Comparison of ENCODE assay signal across 13 cellular contexts in the genomic region with DNA sequence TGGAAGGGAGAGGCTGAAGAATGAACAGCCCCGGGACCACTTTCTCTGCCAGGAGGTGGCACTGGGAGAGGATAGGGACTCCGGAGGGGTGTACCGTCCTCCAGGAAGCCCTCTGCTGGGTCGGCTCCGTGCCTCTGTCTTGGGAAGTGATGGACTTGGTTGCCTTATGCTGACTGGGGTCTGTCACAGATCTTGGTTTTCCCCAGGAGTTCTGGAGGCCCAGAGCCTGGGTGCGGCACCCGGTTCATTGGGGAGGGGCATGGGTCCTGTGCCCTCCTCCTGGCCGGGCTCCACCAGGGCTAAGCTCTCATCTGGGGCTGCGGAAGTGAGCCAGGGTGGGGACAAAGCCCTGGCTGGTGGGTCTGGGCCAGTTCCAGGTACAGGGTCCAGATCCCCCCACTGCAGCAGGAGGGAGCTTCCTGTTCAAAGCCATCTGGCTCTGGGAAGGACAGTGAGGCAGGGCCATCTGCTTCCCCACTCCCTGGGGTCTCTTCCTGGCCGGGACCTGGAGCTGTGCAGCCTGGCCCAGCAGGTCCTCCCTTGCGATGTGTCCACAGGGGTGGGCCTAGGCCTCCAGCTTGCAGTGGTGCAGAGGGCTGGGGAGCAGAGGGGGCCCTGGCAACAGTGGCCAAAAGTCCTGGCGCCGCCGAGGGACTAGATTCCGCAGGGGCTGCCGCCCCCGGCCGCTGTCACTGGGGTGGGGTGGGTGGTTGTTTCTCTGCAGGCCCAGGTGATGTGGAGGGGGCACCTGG. TPM values are rescaled to one million over a fixed set of nuclear protein-coding genes. Genes with fewer than 3 reads are reported as not detected.
DNase-seq lines count a peak whose midpoint lies in the region; ATAC-seq and TF ChIP-seq lines count a peak whose summit lies in the region.
"Had no signal": no experiment of that assay in that cellular context is flagged by ENCODE, and none has a peak within 500 bp of the region (broad histone marks: within the 10 kb centered on the region; RNA-seq: fewer than 3 reads in every experiment).

No MANE protein-coding gene starts in this region.

- TF ChIP-seq EP300 in upper lobe of left lung (IDR thresholded peaks at IDR 0.05): no peak

- in situ Hi-C loops in brain microvascular endothelial cell (cut with HindIII; ENCODE audit: low pct_ligation_motif_present, low sequenced_read_pairs): loop anchor here (25.0 kb wide), 1 partner anchor 113 kb away; a partner anchor contains a TSS

- H3K27me3 ChIP-seq in dorsolateral prefrontal cortex (no peaks in the 10 kb centered on the region), upper lobe of left lung (no peaks in the 10 kb centered on the region), brain microvascular endothelial cell (replicated peaks) (no peaks in the 10 kb centered on the region)
- H3K27me3 ChIP-seq: SJSA1 had no signal

- H3K4me1 Mint-ChIP-seq in nephron: peaks cover 24% of the 10 kb centered on the region

- 61 to 70% methylated on average over 13 to 14 of the region's 18 CpGs for WGBS in upper lobe of left lung, 2 donors

- intact Hi-C loops in dorsolateral prefrontal cortex (cut with DNase I): loop anchor here (1.0 to 10.0 kb wide), 4 partner anchors 52 to 130 kb away; a partner anchor contains a TSS

- TF ChIP-seq POLR2A in upper lobe of left lung (IDR thresholded peaks at IDR 0.05): no peak

- H3K4me3 ChIP-seq in dorsolateral prefrontal cortex: peak overlapping the region in 15 of 59 donors; percentile 45 to 86 (median 75)
- peak overlapping the region in 3 of 4 donors; percentile 69 to 95 (median 94) for H3K4me3 ChIP-seq in upper lobe of left lung
- no peak overlapping the region for H3K4me3 ChIP-seq in brain microvascular endothelial cell (ENCODE audit: low read depth, low read length)

- peak overlapping the region; percentile 62 to 73 (median 70) for H3K4me3 Mint-ChIP-seq in nephron

- peaks cover 3% of the 10 kb centered on the region for H3K27me3 Mint-ChIP-seq in nephron (ENCODE audit: low read depth)

- H3K27ac ChIP-seq in dorsolateral prefrontal cortex (peak overlapping the region in 57 of 59 donors; percentile 18 to 92 (median 79)), upper lobe of left lung (peak overlapping the region; percentile 94 to 97 (median 96)), brain microvascular endothelial cell (no peak overlapping the region)
- H3K27ac ChIP-seq: SJSA1 had no signal

- H3K36me3 Mint-ChIP-seq in nephron (ENCODE audit: low read depth): no peaks in the 10 kb centered on the region

- no peaks in the 10 kb centered on the region for H3K9me3 Mint-ChIP-seq in nephron

- ATAC-seq in upper lobe of left lung (ENCODE audit: low FRiP score in 2 of 2): peak in 1 of 2 donors; percentile 1

- H3K4me1 ChIP-seq in upper lobe of left lung: peaks cover 34 to 44% (median 37%) of the 10 kb centered on the region in 4 donors

- no peaks in the 10 kb centered on the region for H3K9me3 ChIP-seq in upper lobe of left lung
- H3K9me3 ChIP-seq: SJSA1 had no signal

- TF ChIP-seq CTCF in dorsolateral prefrontal cortex (IDR thresholded peaks at IDR 0.05 in 54 of 56, conservative IDR thresholded peaks at IDR 0.05 in 2 of 56; ENCODE audit: low read depth in 1 of 56, partially characterized antibody in 56 of 56): no peak
- TF ChIP-seq CTCF in nephron (IDR thresholded peaks at IDR 0.05; ENCODE audit: unreplicated experiment in 3 of 3): no peak
- TF ChIP-seq CTCF in upper lobe of left lung (IDR thresholded peaks at IDR 0.05): no peak
- no peak for TF ChIP-seq CTCF in brain microvascular endothelial cell (IDR thresholded peaks at IDR 0.05; ENCODE audit: low read depth, low read length, missing control alignments)

- DNase-seq in NCI-H82 (lab: John Stamatoyannopoulos, UW) (peak; percentile 60), NCI-H82 treated with DMSO at 0.1 percent for 48 hours (lab: John Stamatoyannopoulos, UW; ENCODE audit: unreplicated experiment) (no peak), dorsolateral prefrontal cortex (peak in 1 of 10 donors; percentile 59), upper lobe of left lung (peak in 1 of 2 donors; percentile 85), brain microvascular endothelial cell (no peak), occipital lobe (lab: John Stamatoyannopoulos, UW) (no peak)
- no peak for DNase-seq in activated CD4-positive, CD25-positive, alpha-beta regulatory T cell (lab: John Stamatoyannopoulos, UW)
- DNase-seq: DMS153; foreskin melanocyte; NCI-H510A; stimulated activated CD4-positive, alpha-beta T cell treated with anti-CD3 and anti-CD28 coated beads, Interleukin-2, amount 100 ng/mL, for 24 hours had no signal

- no peaks in the 10 kb centered on the region for H3K36me3 ChIP-seq in upper lobe of left lung
- peaks cover 3% of the 10 kb centered on the region for H3K36me3 ChIP-seq in brain microvascular endothelial cell (replicated peaks)
- H3K36me3 ChIP-seq: SJSA1 had no signal

- H3K27ac Mint-ChIP-seq in nephron: no peak overlapping the region

RNA-seq across cellular contexts. Expression of a gene that starts 1.1 kb away (rescaled TPM):
- total RNA-seq in dorsolateral prefrontal cortex (100 to 1,000 TPM in 119 of 120 experiments, 10 to 100 TPM in 1; 90.2 to 214 (median 158) TPM), upper lobe of left lung (100 to 1,000 TPM in 3 of 6 donors, 10 to 100 TPM in 3; 55.7 to 273 (median 103) TPM), occipital lobe (35.6 TPM)

RNA-seq across cellular contexts. Expression of a gene that starts 14.0 kb away (rescaled TPM):
- 10 to 100 TPM; 49.1 to 90.5 (median 68.9) TPM for total RNA-seq in dorsolateral prefrontal cortex
- total RNA-seq in upper lobe of left lung: 100 to 1,000 TPM in 1 of 6 donors, 10 to 100 TPM in 5; 34.6 to 144 (median 59.1) TPM
- 20.9 TPM for total RNA-seq in occipital lobe
